ENCODE assay signal across 1 cellular context in the genomic region with DNA sequence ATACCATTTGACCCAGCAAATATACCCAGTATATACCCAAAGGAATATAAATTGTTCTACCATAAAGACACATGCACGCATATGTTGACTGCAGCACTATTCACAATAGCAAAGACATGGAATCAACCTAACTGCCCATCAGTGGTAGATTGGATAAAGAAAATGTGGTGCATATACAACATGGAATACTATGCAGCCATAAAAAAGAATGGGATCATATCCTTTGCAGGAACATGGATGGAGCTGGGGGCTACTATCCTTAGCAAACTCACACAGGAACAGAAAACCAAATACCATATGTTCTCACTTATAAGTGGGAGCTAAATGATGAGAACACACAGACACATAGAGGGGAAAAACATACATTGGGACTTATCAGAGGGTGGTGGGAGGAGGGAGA.
DNase-seq lines count a peak whose midpoint lies in the region; ATAC-seq, FAIRE-seq and TF ChIP-seq lines count a peak whose summit lies in the region.
"Not testable (repeated sequence)": the region's sequence is repeated elsewhere in the genome, so short reads cannot be mapped to it uniquely, and the experiment has no call there.

No MANE protein-coding gene starts in this region.

- H3K36me3 ChIP-seq in K562 (ENCODE audit: control insufficient read depth, insufficient read depth, low read length) = not testable (repeated sequence)

- 22% methylated on average over 1 of the region's 1 CpG for WGBS in K562 (ENCODE audit: insufficient coverage, low coverage, missing lambda C conversion rate)

- H3K9me1 ChIP-seq in K562 (ENCODE audit: control insufficient read depth, insufficient read depth, low read length) = not testable (repeated sequence)

- FAIRE-seq in K562 (lab: Jason Lieb, UNC) = not testable (repeated sequence)

- not testable (repeated sequence) for H3K4me2 ChIP-seq in K562 (ENCODE audit: insufficient read depth, low read length)

- TF ChIP-seq CTCF in K562 (IDR thresholded peaks at IDR 0.05 in 2 of 3, conservative IDR thresholded peaks at IDR 0.05 in 1 of 3; ENCODE audit: insufficient read depth in 2 of 3, low read depth in 1 of 3, low read length in 3 of 3) = not testable (repeated sequence)

- BruUV-seq in K562 (replicated peaks; lab: Mats Ljungman, UMichigan) = not testable (repeated sequence)

- intact Hi-C loops in K562 (cut with micrococcal nuclease) = not testable (repeated sequence)

- not testable (repeated sequence) for TF ChIP-seq RAD21 in K562 (CRISPR knock-in tag; conservative IDR thresholded peaks at IDR 0.05 in 1 of 2, IDR thresholded peaks at IDR 0.05 in 1 of 2)

- not testable (repeated sequence) for H3K4me1 ChIP-seq in K562 (replicated peaks in 1 of 2; ENCODE audit: control insufficient read depth in 2 of 2, insufficient read depth in 2 of 2, low read length in 2 of 2)

- POLR2A ChIA-PET in K562 (lab: Yijun Ruan, JAX) = not testable (repeated sequence)

- not testable (repeated sequence) for TF ChIP-seq EP300 in K562 (IDR thresholded peaks at IDR 0.05; ENCODE audit: low read length)

- in situ Hi-C loops in K562 (cut with MboI) = not testable (repeated sequence)

- not testable (repeated sequence) for H3K27ac ChIP-seq in K562 (ENCODE audit: extremely low read depth, low read depth, low read length)

- H3K27me3 ChIP-seq in K562 (ENCODE audit: control insufficient read depth in 2 of 2, insufficient read depth in 2 of 2, low read length in 2 of 2) = not testable (repeated sequence)

- CTCF ChIA-PET in K562 (lab: Yijun Ruan, JAX; ENCODE audit: low intra/inter-chr PET ratio) = not testable (repeated sequence)

- not testable (repeated sequence) for TF ChIP-seq POLR2A in K562 (conservative IDR thresholded peaks at IDR 0.05)

- not testable (repeated sequence) for ATAC-seq in K562

- not testable (repeated sequence) for H3K4me3 ChIP-seq in K562

- not testable (repeated sequence) for H3K79me2 ChIP-seq in K562 (ENCODE audit: control insufficient read depth, insufficient read depth, low read length)

- not testable (repeated sequence) for DNase-seq in K562 (ENCODE audit: extremely low read depth in 1 of 4, low spot score in 3 of 4)

- not testable (repeated sequence) for H3K9ac ChIP-seq in K562 (ENCODE audit: insufficient read depth in 1 of 2, low read depth in 2 of 2, low read length in 2 of 2)

- H2AFZ ChIP-seq in K562 (ENCODE audit: low read depth, low read length) = not testable (repeated sequence)

- not testable (repeated sequence) for H4K20me1 ChIP-seq in K562 (replicated peaks; ENCODE audit: control insufficient read depth, insufficient read depth, low read length)

- H3K9me3 ChIP-seq in K562 (replicated peaks; ENCODE audit: control insufficient read depth, insufficient read depth, low read depth, low read length) = not testable (repeated sequence)

TF ChIP-seq in K562, 482 proteins besides CTCF, POLR2A, EP300 and RAD21:
- TF ChIP-seq ZNF146 (CRISPR knock-in tag; IDR thresholded peaks at IDR 0.05; ENCODE audit: unreplicated experiment) = peak; percentile 92
TF ChIP-seq in K562: peak in this region for 1; not testable (repeated sequence) for 481.
